ENCODE assay signal across 1 cellular context in the genomic region with DNA sequence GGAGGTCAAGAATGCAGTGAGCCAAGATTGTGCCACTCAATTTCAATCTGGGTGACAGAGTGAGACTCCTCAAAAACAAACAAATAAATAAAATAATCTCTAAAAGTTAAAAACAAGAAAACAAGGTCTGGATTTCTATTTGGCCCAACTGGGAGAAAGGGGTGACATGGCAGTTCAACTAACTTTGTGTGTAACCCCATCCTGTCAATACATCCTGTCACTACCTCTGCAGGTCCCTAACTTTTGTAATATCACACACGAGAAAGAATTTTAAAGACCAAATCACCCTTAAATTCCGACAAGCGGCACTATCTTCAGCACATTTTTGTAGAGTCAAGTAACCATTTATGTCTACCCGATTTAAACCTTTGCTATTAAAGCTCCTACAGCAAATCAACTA.
TF ChIP-seq lines count a peak whose summit lies in the region.

No MANE protein-coding gene starts in this region.

TF ChIP-seq in GM23338, 12 proteins besides CTCF, POLR2A, EP300 and RAD21 (continued from another document):
- TF ChIP-seq, protein P1, sequence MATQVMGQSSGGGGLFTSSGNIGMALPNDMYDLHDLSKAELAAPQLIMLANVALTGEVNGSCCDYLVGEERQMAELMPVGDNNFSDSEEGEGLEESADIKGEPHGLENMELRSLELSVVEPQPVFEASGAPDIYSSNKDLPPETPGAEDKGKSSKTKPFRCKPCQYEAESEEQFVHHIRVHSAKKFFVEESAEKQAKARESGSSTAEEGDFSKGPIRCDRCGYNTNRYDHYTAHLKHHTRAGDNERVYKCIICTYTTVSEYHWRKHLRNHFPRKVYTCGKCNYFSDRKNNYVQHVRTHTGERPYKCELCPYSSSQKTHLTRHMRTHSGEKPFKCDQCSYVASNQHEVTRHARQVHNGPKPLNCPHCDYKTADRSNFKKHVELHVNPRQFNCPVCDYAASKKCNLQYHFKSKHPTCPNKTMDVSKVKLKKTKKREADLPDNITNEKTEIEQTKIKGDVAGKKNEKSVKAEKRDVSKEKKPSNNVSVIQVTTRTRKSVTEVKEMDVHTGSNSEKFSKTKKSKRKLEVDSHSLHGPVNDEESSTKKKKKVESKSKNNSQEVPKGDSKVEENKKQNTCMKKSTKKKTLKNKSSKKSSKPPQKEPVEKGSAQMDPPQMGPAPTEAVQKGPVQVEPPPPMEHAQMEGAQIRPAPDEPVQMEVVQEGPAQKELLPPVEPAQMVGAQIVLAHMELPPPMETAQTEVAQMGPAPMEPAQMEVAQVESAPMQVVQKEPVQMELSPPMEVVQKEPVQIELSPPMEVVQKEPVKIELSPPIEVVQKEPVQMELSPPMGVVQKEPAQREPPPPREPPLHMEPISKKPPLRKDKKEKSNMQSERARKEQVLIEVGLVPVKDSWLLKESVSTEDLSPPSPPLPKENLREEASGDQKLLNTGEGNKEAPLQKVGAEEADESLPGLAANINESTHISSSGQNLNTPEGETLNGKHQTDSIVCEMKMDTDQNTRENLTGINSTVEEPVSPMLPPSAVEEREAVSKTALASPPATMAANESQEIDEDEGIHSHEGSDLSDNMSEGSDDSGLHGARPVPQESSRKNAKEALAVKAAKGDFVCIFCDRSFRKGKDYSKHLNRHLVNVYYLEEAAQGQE (IDR thresholded peaks at IDR 0.05; ENCODE audit: unreplicated experiment): no peak
- TF ChIP-seq EZH2 (IDR thresholded peaks at IDR 0.05; ENCODE audit: low read depth, unreplicated experiment) (no peak), ZNF114 (CRISPR knock-in tag; IDR thresholded peaks at IDR 0.05) (no peak), EZH2phosphoT487 (IDR thresholded peaks at IDR 0.05; ENCODE audit: unreplicated experiment) (no peak)
- TF ChIP-seq, protein P2, sequence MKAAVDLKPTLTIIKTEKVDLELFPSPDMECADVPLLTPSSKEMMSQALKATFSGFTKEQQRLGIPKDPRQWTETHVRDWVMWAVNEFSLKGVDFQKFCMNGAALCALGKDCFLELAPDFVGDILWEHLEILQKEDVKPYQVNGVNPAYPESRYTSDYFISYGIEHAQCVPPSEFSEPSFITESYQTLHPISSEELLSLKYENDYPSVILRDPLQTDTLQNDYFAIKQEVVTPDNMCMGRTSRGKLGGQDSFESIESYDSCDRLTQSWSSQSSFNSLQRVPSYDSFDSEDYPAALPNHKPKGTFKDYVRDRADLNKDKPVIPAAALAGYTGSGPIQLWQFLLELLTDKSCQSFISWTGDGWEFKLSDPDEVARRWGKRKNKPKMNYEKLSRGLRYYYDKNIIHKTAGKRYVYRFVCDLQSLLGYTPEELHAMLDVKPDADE (IDR thresholded peaks at IDR 0.05): no peak
- TF ChIP-seq, protein P3, sequence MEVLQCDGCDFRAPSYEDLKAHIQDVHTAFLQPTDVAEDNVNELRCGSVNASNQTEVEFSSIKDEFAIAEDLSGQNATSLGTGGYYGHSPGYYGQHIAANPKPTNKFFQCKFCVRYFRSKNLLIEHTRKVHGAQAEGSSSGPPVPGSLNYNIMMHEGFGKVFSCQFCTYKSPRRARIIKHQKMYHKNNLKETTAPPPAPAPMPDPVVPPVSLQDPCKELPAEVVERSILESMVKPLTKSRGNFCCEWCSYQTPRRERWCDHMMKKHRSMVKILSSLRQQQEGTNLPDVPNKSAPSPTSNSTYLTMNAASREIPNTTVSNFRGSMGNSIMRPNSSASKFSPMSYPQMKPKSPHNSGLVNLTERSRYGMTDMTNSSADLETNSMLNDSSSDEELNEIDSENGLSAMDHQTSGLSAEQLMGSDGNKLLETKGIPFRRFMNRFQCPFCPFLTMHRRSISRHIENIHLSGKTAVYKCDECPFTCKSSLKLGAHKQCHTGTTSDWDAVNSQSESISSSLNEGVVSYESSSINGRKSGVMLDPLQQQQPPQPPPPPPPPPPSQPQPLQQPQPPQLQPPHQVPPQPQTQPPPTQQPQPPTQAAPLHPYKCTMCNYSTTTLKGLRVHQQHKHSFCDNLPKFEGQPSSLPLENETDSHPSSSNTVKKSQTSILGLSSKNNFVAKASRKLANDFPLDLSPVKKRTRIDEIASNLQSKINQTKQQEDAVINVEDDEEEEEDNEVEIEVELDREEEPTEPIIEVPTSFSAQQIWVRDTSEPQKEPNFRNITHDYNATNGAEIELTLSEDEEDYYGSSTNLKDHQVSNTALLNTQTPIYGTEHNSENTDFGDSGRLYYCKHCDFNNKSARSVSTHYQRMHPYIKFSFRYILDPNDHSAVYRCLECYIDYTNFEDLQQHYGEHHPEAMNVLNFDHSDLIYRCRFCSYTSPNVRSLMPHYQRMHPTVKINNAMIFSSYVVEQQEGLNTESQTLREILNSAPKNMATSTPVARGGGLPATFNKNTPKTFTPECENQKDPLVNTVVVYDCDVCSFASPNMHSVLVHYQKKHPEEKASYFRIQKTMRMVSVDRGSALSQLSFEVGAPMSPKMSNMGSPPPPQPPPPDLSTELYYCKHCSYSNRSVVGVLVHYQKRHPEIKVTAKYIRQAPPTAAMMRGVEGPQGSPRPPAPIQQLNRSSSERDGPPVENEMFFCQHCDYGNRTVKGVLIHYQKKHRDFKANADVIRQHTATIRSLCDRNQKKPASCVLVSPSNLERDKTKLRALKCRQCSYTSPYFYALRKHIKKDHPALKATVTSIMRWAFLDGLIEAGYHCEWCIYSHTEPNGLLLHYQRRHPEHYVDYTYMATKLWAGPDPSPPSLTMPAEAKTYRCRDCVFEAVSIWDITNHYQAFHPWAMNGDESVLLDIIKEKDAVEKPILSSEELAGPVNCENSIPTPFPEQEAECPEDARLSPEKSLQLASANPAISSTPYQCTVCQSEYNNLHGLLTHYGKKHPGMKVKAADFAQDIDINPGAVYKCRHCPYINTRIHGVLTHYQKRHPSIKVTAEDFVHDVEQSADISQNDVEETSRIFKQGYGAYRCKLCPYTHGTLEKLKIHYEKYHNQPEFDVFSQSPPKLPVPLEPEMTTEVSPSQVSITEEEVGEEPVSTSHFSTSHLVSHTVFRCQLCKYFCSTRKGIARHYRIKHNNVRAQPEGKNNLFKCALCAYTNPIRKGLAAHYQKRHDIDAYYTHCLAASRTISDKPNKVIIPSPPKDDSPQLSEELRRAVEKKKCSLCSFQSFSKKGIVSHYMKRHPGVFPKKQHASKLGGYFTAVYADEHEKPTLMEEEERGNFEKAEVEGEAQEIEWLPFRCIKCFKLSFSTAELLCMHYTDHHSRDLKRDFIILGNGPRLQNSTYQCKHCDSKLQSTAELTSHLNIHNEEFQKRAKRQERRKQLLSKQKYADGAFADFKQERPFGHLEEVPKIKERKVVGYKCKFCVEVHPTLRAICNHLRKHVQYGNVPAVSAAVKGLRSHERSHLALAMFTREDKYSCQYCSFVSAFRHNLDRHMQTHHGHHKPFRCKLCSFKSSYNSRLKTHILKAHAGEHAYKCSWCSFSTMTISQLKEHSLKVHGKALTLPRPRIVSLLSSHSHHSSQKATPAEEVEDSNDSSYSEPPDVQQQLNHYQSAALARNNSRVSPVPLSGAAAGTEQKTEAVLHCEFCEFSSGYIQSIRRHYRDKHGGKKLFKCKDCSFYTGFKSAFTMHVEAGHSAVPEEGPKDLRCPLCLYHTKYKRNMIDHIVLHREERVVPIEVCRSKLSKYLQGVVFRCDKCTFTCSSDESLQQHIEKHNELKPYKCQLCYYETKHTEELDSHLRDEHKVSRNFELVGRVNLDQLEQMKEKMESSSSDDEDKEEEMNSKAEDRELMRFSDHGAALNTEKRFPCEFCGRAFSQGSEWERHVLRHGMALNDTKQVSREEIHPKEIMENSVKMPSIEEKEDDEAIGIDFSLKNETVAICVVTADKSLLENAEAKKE (CRISPR knock-in tag; IDR thresholded peaks at IDR 0.05): no peak
